In the genomic region with DNA sequence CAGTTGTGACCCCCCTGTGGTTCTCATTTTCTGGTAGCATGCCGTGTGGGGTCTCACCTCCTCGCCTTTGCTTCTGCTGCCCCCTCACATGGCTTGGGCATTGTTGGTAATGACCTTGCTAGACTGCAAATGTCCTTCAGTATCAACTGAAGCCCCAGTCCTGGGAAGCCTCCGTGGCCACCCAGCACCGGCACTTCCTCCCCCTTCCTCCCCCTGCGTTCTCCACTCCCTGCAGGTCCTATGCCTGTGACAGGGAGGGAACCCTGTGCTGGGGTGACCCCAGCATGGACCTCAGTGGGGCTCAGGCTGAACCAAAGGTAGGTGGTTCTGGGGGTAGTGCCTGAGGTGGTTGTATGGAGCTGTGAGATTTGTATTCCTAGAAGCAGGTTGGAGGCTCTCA, we compare ENCODE assay signal across 13 cellular contexts. TPM values are rescaled to one million over a fixed set of nuclear protein-coding genes. Genes with fewer than 3 reads are reported as not detected.
DNase-seq lines count a peak whose midpoint lies in the region; ATAC-seq and TF ChIP-seq lines count a peak whose summit lies in the region.
"Had no signal": no experiment of that assay in that cellular context is flagged by ENCODE, and none has a peak within 500 bp of the region (broad histone marks: within the 10 kb centered on the region; RNA-seq: fewer than 3 reads in every experiment).

No MANE protein-coding gene starts in this region.

- H3K27ac ChIP-seq in angular gyrus (ENCODE audit: low read depth, low read length) (peak overlapping the region; percentile 59), heart right ventricle (peak overlapping the region in 6 of 10 donors; percentile 5 to 52 (median 28)), neuronal stem cell (replicated peaks; ENCODE audit: low read length) (no peak overlapping the region), upper lobe of right lung (no peak overlapping the region)

- H2AK5ac ChIP-seq in neuronal stem cell (ENCODE audit: low read depth, low read length): peak overlapping the region; percentile 71

- no peak overlapping the region for H3K18ac ChIP-seq in neuronal stem cell (ENCODE audit: low read length)

- no peaks in the 10 kb centered on the region for H3K36me3 ChIP-seq in heart right ventricle
- no peaks in the 10 kb centered on the region for H3K36me3 ChIP-seq in neuronal stem cell (replicated peaks in 1 of 2; ENCODE audit: control insufficient read depth in 2 of 2, insufficient read depth in 2 of 2, low read length in 2 of 2)
- no peaks in the 10 kb centered on the region for H3K36me3 ChIP-seq in upper lobe of right lung

- H3K4me1 ChIP-seq in heart right ventricle: peaks cover 28 to 95% (median 70%) of the 10 kb centered on the region in 9 donors
- H3K4me1 ChIP-seq in neuronal stem cell (ENCODE audit: control insufficient read depth in 2 of 2, insufficient read depth in 1 of 2, low read depth in 1 of 2, low read length in 2 of 2): peaks cover 9 to 21% of the 10 kb centered on the region in 2 donors
- peaks cover 22% of the 10 kb centered on the region for H3K4me1 ChIP-seq in upper lobe of right lung

- no peak overlapping the region for H2AFZ ChIP-seq in neuronal stem cell (ENCODE audit: low read length)

- H3K14ac ChIP-seq in neuronal stem cell (ENCODE audit: low read length): peak overlapping the region; percentile 47

- H2BK5ac ChIP-seq in neuronal stem cell (ENCODE audit: low read length): no peak overlapping the region

- no peak for DNase-seq in heart right ventricle
- DNase-seq in neuronal stem cell (ENCODE audit: low spot score): no peak
- DNase-seq in upper lobe of right lung: peak; percentile 50
- no peak for DNase-seq in G401 (ENCODE audit: low spot score)
- DNase-seq in DMS114 treated with DMSO at 0.1 percent for 48 hours (lab: John Stamatoyannopoulos, UW; ENCODE audit: unreplicated experiment): no peak
- DNase-seq: Karpas-422, NCI-H1105 treated with DMSO at 0.1 percent for 48 hours, NCI-H187 treated with DMSO at 0.1 percent for 48 hours, NCI-H2171, NCI-H82, SIG-M5 had no signal

- ATAC-seq in heart right ventricle (no peak), upper lobe of right lung (no peak), HG03520 (IDR thresholded peaks at IDR 0.05; ENCODE audit: unreplicated experiment) (no peak)

- TF ChIP-seq CTCF in heart right ventricle (IDR thresholded peaks at IDR 0.05) (no peak), upper lobe of right lung (IDR thresholded peaks at IDR 0.05) (no peak)

- H2BK12ac ChIP-seq in neuronal stem cell (ENCODE audit: low read length): no peak overlapping the region

- no peak overlapping the region for H3K9ac ChIP-seq in neuronal stem cell (ENCODE audit: low read depth, low read length, poor library complexity)

- H3K27me3 ChIP-seq in heart right ventricle (no peaks in the 10 kb centered on the region), neuronal stem cell (ENCODE audit: control insufficient read depth in 3 of 3, insufficient read depth in 3 of 3, low read depth in 1 of 3, low read length in 3 of 3) (no peaks in the 10 kb centered on the region), upper lobe of right lung (no peaks in the 10 kb centered on the region)

- peaks cover 8% of the 10 kb centered on the region for H3K79me1 ChIP-seq in neuronal stem cell (ENCODE audit: low read depth, low read length)

- intact Hi-C loops in heart right ventricle (cut with DNase I) (no loop called here), upper lobe of right lung (cut with DNase I) (no loop called here)

- no peak overlapping the region for H3K4me2 ChIP-seq in neuronal stem cell (ENCODE audit: insufficient read depth, low read length, poor library complexity, severe bottlenecking)

- in situ Hi-C loops in G401 (cut with HindIII; ENCODE audit: low sequenced_read_pairs): no loop called here

- no peak overlapping the region for H4K91ac ChIP-seq in neuronal stem cell (ENCODE audit: low read depth, low read length, poor library complexity)

- H3K9me3 ChIP-seq in heart right ventricle (no peaks in the 10 kb centered on the region), neuronal stem cell (replicated peaks in 1 of 2; ENCODE audit: control insufficient read depth in 2 of 2, insufficient read depth in 1 of 2, low read depth in 1 of 2, low read length in 2 of 2) (no peaks in the 10 kb centered on the region), upper lobe of right lung (no peaks in the 10 kb centered on the region)

- no peak overlapping the region for H3K4ac ChIP-seq in neuronal stem cell (ENCODE audit: low read length)

- WGBS in heart right ventricle, 2 donors: 45 to 58% methylated on average over 5 of the region's 5 CpGs
- no CpG with 5 or more reads among the region's 5 CpGs for WGBS in neuronal stem cell (ENCODE audit: extremely low coverage in 2 of 2, insufficient read length in 2 of 2, insufficient replicate concordance in 1 of 2), 2 donors

- H4K8ac ChIP-seq in neuronal stem cell (ENCODE audit: low read depth, low read length): no peak overlapping the region

- H3K4me3 ChIP-seq in heart right ventricle (no peak overlapping the region), neuronal stem cell (ENCODE audit: low read length in 2 of 2) (no peak overlapping the region), upper lobe of right lung (no peak overlapping the region)

- H2BK120ac ChIP-seq in neuronal stem cell (ENCODE audit: low read depth, low read length): no peak overlapping the region

- H2BK15ac ChIP-seq in neuronal stem cell (ENCODE audit: low read length): peak overlapping the region; percentile 61

- no peak overlapping the region for H3K23ac ChIP-seq in neuronal stem cell (ENCODE audit: low read depth, low read length, poor library complexity)

RNA-seq across cellular contexts. Expression of gene ST3GAL4, which starts 5.9 kb away (rescaled TPM):
- 10 to 100 TPM; 24.8 to 51.0 (median 43.4) TPM for total RNA-seq in heart right ventricle
- 10 to 100 TPM; 96.2 to 98.2 TPM for polyA plus RNA-seq in heart right ventricle
- 12.7 TPM for polyA plus RNA-seq in neuronal stem cell (2013, experiment 1 of 2)
- 11.2 TPM for polyA plus RNA-seq in neuronal stem cell (2013, experiment 2 of 2)
- total RNA-seq in upper lobe of right lung: 39.2 TPM
- 26.2 and 35.0 TPM in 2 replicates for total RNA-seq in G401 (2014; rRNA removed; shearing (Covaris generic))

RNA-seq across cellular contexts. Expression of gene DCPS, which starts 57.5 kb away (rescaled TPM):
- total RNA-seq in heart right ventricle (10 to 100 TPM in 6 of 10 donors, 1 to 10 TPM in 4; 6.5 to 17.3 (median 10.6) TPM), upper lobe of right lung (15.5 TPM)
- polyA plus RNA-seq in heart right ventricle: 10 to 100 TPM in 1 of 2 donors, 1 to 10 TPM in 1; 8.8 to 17.1 TPM
- 21.3 TPM for polyA plus RNA-seq in neuronal stem cell (2013, experiment 1 of 2)
- 21.8 TPM for polyA plus RNA-seq in neuronal stem cell (2013, experiment 2 of 2)
- total RNA-seq in G401 (2014; rRNA removed; shearing (Covaris generic)): 25.0 and 48.3 TPM in 2 replicates

Comparison
In these comparisons a context has a peak if more than half of its experiments do, and no peak if none do; other contexts are left out.
1. H3K27ac ChIP-seq: peak in angular gyrus (single experiment) and heart right ventricle (6 of 10); none in neuronal stem cell (single experiment) and upper lobe of right lung (single experiment).